ENCODE assay signal across 19 cellular contexts in the genomic region with DNA sequence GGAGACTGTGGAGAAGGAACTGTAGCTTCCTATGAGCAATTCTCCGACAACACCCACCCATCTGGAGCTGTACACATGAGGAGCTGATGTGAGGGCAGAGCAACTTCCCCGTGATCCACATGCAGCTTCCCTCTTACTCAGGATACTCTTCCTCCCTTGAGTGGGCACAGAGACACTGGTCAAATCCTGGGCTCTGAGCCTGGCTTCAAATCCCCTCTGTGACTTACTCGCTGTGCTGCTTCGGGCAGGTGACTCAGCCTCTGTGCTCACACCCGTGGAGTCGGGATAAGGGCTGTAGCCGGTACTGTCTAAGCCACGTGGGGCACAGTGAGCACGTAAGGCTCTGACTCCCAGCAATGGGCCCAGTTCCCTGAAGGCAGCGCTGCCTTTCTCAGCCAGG.
DNase-seq lines count a peak whose midpoint lies in the region; ATAC-seq and TF ChIP-seq lines count a peak whose summit lies in the region.
"Had no signal": no experiment of that assay in that cellular context is flagged by ENCODE, and none has a peak within 500 bp of the region (broad histone marks: within the 10 kb centered on the region; RNA-seq: fewer than 3 reads in every experiment).

No MANE protein-coding gene starts in this region.

- DNase-seq in ELF-1 (ENCODE audit: low read depth, low spot score) (peak; percentile 0), RKO (ENCODE audit: low spot score) (peak; percentile 20), epithelial cell of esophagus (ENCODE audit: low read depth) (peak; percentile 61), skeletal muscle cell (ENCODE audit: low read depth) (peak; percentile 14), medulla oblongata (ENCODE audit: extremely low spot score) (no peak), SHP77 treated with DMSO at 0.1 percent for 48 hours (lab: John Stamatoyannopoulos, UW) (no peak)
- DNase-seq: activated CD4-positive, CD25-positive, alpha-beta regulatory T cell treated with anti-CD3 and anti-CD28 coated beads, Interleukin-2, amount 50 U/mL, for 72 hours; activated gamma-delta T cell; BE2C; kidney glomerular epithelial cell; NCI-H1417 treated with DMSO at 0.1 percent for 48 hours; SHP77; stimulated activated CD4-positive, alpha-beta T cell treated with anti-CD3 and anti-CD28 coated beads, Interleukin-2, amount 100 ng/mL, for 24 hours; T-helper 2 cell had no signal

- no peak overlapping the region for H3K27ac Mint-ChIP-seq in stimulated activated memory B cell treated with anti-CD40 and anti-IgM and Interleukin-4, amounts not matched to agents 10 μg/mL and 1 μg/mL and 100 μg/mL, for 72 hours

- no peaks in the 10 kb centered on the region for H3K4me1 Mint-ChIP-seq in stimulated activated memory B cell treated with anti-CD40 and anti-IgM and Interleukin-4, amounts not matched to agents 10 μg/mL and 1 μg/mL and 100 μg/mL, for 72 hours
- H3K4me1 Mint-ChIP-seq: neural crest cell had no signal

- TF ChIP-seq CTCF in epithelial cell of esophagus (IDR thresholded peaks at IDR 0.05; ENCODE audit: insufficient read depth, low read depth, low read length, missing control alignments), result no peak

- no peak overlapping the region for H3K4me3 Mint-ChIP-seq in stimulated activated memory B cell treated with anti-CD40 and anti-IgM and Interleukin-4, amounts not matched to agents 10 μg/mL and 1 μg/mL and 100 μg/mL, for 72 hours
- H3K4me3 Mint-ChIP-seq: neural crest cell had no signal

- peaks cover 7% of the 10 kb centered on the region for H3K36me3 Mint-ChIP-seq in stimulated activated memory B cell treated with anti-CD40 and anti-IgM and Interleukin-4, amounts not matched to agents 10 μg/mL and 1 μg/mL and 100 μg/mL, for 72 hours

- H3K27me3 Mint-ChIP-seq in stimulated activated memory B cell treated with anti-CD40 and anti-IgM and Interleukin-4, amounts not matched to agents 10 μg/mL and 1 μg/mL and 100 μg/mL, for 72 hours, result no peaks in the 10 kb centered on the region

- H3K9me3 Mint-ChIP-seq in stimulated activated memory B cell treated with anti-CD40 and anti-IgM and Interleukin-4, amounts not matched to agents 10 μg/mL and 1 μg/mL and 100 μg/mL, for 72 hours, result no peaks in the 10 kb centered on the region
- H3K9me3 Mint-ChIP-seq: neural crest cell had no signal

- H3K4me3 ChIP-seq in epithelial cell of esophagus (ENCODE audit: low read length) (no peak overlapping the region), skeletal muscle cell (ENCODE audit: low read depth, low read length) (no peak overlapping the region)
- H3K4me3 ChIP-seq: ascending aorta, hepatocyte had no signal

- no peak for ATAC-seq in GM21390 (IDR thresholded peaks at IDR 0.05; ENCODE audit: unreplicated experiment)
- ATAC-seq in stimulated activated memory B cell treated with anti-CD40 and anti-IgM and Interleukin-4, amounts not matched to agents 10 μg/mL and 1 μg/mL and 100 μg/mL, for 72 hours, result no peak

Comparison
In these comparisons a context has a peak if more than half of its experiments do, and no peak if none do; other contexts are left out.
1. DNase-seq: peak in ELF-1 (single experiment), RKO (single experiment), epithelial cell of esophagus (single experiment) and skeletal muscle cell (single experiment); none in medulla oblongata (single experiment) and SHP77 treated with DMSO at 0.1 percent for 48 hours (single experiment).